Comparison of ENCODE assay signal across 8 cellular contexts in genomic region chr3:171049831-171050444, GRCh38. TPM values are rescaled to one million over a fixed set of nuclear protein-coding genes. Genes with fewer than 3 reads are reported as not detected.
A peak's percentile ranks its signal among the peaks of the same experiment; 100 is the strongest.
DNase-seq lines count a peak whose midpoint lies in the region; ATAC-seq and TF ChIP-seq lines count a peak whose summit lies in the region.

No MANE protein-coding gene starts in this region.

- no peaks in the 10 kb centered on the region for H3K9me2 ChIP-seq in OCI-LY1 (ENCODE audit: low read depth, low read length)

- H2AFZ ChIP-seq in OCI-LY1 (ENCODE audit: low read length), result no peak overlapping the region

- peaks cover 3% of the 10 kb centered on the region for H3K27me3 Mint-ChIP-seq in activated naive CD4-positive, alpha-beta T cell treated with anti-CD3 and anti-CD28 coated beads for 36 hours (ENCODE audit: low read depth)

- H3K9me3 ChIP-seq in OCI-LY1 (ENCODE audit: low read length) (no peaks in the 10 kb centered on the region), prostate gland (no peaks in the 10 kb centered on the region)

- TF ChIP-seq CTCF in OCI-LY1 (IDR thresholded peaks at IDR 0.05; ENCODE audit: low read length) (peak; percentile 54; the same call in 1 of the 2 replicates), prostate gland (IDR thresholded peaks at IDR 0.05) (peak; percentile 12 to 50 (median 26))

- H3K4me1 ChIP-seq in OCI-LY1 (ENCODE audit: insufficient read depth, low read length, severe bottlenecking), result no peaks in the 10 kb centered on the region
- no peaks in the 10 kb centered on the region for H3K4me1 ChIP-seq in prostate gland (replicated peaks)

- peak; percentile 70 for DNase-seq in Daoy (ENCODE audit: low read depth)
- DNase-seq in activated naive CD4-positive, alpha-beta T cell treated with anti-CD3 and anti-CD28 coated beads for 36 hours, result peak; percentile 67
- peak; percentile 72 for DNase-seq in glomerular visceral epithelial cell (ENCODE audit: extremely low spot score)
- no peak for DNase-seq in prostate gland (ENCODE audit: low spot score)
- DNase-seq in GDM1 (lab: John Stamatoyannopoulos, UW), result no peak

- no peaks in the 10 kb centered on the region for H3K4me1 Mint-ChIP-seq in activated naive CD4-positive, alpha-beta T cell treated with anti-CD3 and anti-CD28 coated beads for 36 hours (ENCODE audit: low read depth)

- H3K27me3 ChIP-seq in OCI-LY1 (ENCODE audit: insufficient read depth, low read length) (no peaks in the 10 kb centered on the region), prostate gland (replicated peaks; ENCODE audit: insufficient read depth) (no peaks in the 10 kb centered on the region)

- no peak overlapping the region for H3K4me2 ChIP-seq in OCI-LY1 (ENCODE audit: low read length)

- CTCF ChIA-PET in activated naive CD4-positive, alpha-beta T cell treated with anti-CD3 and anti-CD28 coated beads for 36 hours (lab: Charles Lee), result interaction anchor here (0.7 to 1.9 kb wide), 6 partner anchors 85 to 738 kb away, joined by 3 to 13 read pairs (median 4); no protein-coding TSS in a partner anchor

- no peak overlapping the region for H3K9ac ChIP-seq in OCI-LY1 (ENCODE audit: low read length)

- TF ChIP-seq POLR2A in prostate gland (IDR thresholded peaks at IDR 0.05), result no peak

- 40% methylated on average over 6 of the region's 6 CpGs for WGBS in prostate gland

- H4K20me1 ChIP-seq in OCI-LY1 (ENCODE audit: insufficient read depth, low read length), result no peaks in the 10 kb centered on the region

- H3K4me3 ChIP-seq in OCI-LY1 (ENCODE audit: low read depth, low read length, poor library complexity, severe bottlenecking) (no peak overlapping the region), prostate gland (no peak overlapping the region)

- no peaks in the 10 kb centered on the region for H3K36me3 Mint-ChIP-seq in activated naive CD4-positive, alpha-beta T cell treated with anti-CD3 and anti-CD28 coated beads for 36 hours (ENCODE audit: low read depth)

- H3K36me3 ChIP-seq in OCI-LY1 (ENCODE audit: insufficient read depth, low read length) (no peaks in the 10 kb centered on the region), prostate gland (no peaks in the 10 kb centered on the region)

- H3K79me2 ChIP-seq in OCI-LY1 (ENCODE audit: insufficient read depth, low read length), result no peaks in the 10 kb centered on the region

- H3K4me3 Mint-ChIP-seq in activated naive CD4-positive, alpha-beta T cell treated with anti-CD3 and anti-CD28 coated beads for 36 hours, result no peak overlapping the region

- no peaks in the 10 kb centered on the region for H3F3A ChIP-seq in OCI-LY1 (ENCODE audit: insufficient read depth, low read length)

- H3K9me3 Mint-ChIP-seq in activated naive CD4-positive, alpha-beta T cell treated with anti-CD3 and anti-CD28 coated beads for 36 hours, result peaks cover 3% of the 10 kb centered on the region

- H3K27ac ChIP-seq in OCI-LY1 (ENCODE audit: low read depth, low read length, poor library complexity, severe bottlenecking), result no peak overlapping the region
- no peak overlapping the region for H3K27ac ChIP-seq in prostate gland

- H3K27ac Mint-ChIP-seq in activated naive CD4-positive, alpha-beta T cell treated with anti-CD3 and anti-CD28 coated beads for 36 hours, result no peak overlapping the region

- intact Hi-C loops in activated naive CD4-positive, alpha-beta T cell treated with anti-CD3 and anti-CD28 coated beads for 36 hours (cut with micrococcal nuclease), result loop anchor here (1.0 to 2.0 kb wide), 3 partner anchors 113 to 722 kb away; no protein-coding TSS in a partner anchor
- intact Hi-C loops in prostate gland (cut with DNase I), result loop anchor here (2.0 kb wide), 1 partner anchor 517 kb away; no protein-coding TSS in a partner anchor

- peak; percentile 89 for ATAC-seq in GM21360 (IDR thresholded peaks at IDR 0.05; ENCODE audit: unreplicated experiment)
- ATAC-seq in HG03571 (IDR thresholded peaks at IDR 0.05; ENCODE audit: unreplicated experiment), result peak; percentile 85

RNA-seq across cellular contexts. Expression of gene SLC2A2, which starts 23.4 kb away (rescaled TPM):
- total RNA-seq in Daoy (2014; rRNA removed; shearing (Covaris generic)), result not detected in 2 replicates
- not detected for total RNA-seq in activated naive CD4-positive, alpha-beta T cell treated with anti-CD3 and anti-CD28 coated beads for 36 hours
- not detected for total RNA-seq in prostate gland

Comparison
In these comparisons a context has a peak if more than half of its experiments do, and no peak if none do; other contexts are left out.
1. DNase-seq: peak in Daoy (single experiment), activated naive CD4-positive, alpha-beta T cell treated with anti-CD3 and anti-CD28 coated beads for 36 hours (single experiment) and glomerular visceral epithelial cell (single experiment); none in prostate gland (single experiment) and GDM1 (single experiment).